8 cellular contexts compared by ENCODE assay signal in the genomic region with DNA sequence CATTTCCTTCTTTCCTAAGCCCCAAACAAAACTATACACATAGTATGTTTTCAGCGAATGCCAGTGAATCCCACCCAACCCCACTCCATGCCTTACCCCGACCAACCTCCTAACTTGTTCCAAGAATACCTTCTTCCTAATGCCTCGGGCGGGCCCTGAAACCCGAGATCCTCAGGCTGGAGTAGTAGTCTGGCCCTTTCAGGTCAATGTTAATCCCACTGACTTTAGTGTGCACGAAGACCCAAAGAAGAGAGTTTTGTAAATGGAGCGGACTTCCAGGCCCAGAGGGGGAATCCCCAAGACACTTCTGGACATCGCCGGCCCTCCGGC. TPM values are rescaled to one million over a fixed set of nuclear protein-coding genes. Genes with fewer than 3 reads are reported as not detected.
DNase-seq lines count a peak whose midpoint lies in the region; ATAC-seq and TF ChIP-seq lines count a peak whose summit lies in the region.
"Had no signal": no experiment of that assay in that cellular context is flagged by ENCODE, and none has a peak within 500 bp of the region (broad histone marks: within the 10 kb centered on the region; RNA-seq: fewer than 3 reads in every experiment).

No MANE protein-coding gene starts in this region.

- H3K4me1 ChIP-seq in left lung (peaks cover 29 to 57% of the 10 kb centered on the region in 2 donors), thyroid gland (peaks cover 29 to 37% of the 10 kb centered on the region in 2 donors)

- H3K36me3 ChIP-seq in left lung = peaks cover 0 to 68% of the 10 kb centered on the region in 2 donors
- peaks cover 54 to 58% of the 10 kb centered on the region in 2 donors for H3K36me3 ChIP-seq in thyroid gland

- H3K9me3 Mint-ChIP-seq in T-helper 2 cell treated with Interferon-gamma antibody and Interleukin-4, amounts not matched to agents 5 μg/mL and 100 μg/mL, for 36 hours = no peaks in the 10 kb centered on the region

- no peak for ATAC-seq in left lung

- H3K4me3 ChIP-seq in HFF-Myc (replicated peaks; ENCODE audit: low read depth, low read length) (peak overlapping the region; percentile 99), astrocyte of the cerebellum (ENCODE audit: low read depth, low read length) (peak overlapping the region; percentile 100), left lung (peak overlapping the region; percentile 73 to 96), thyroid gland (replicated peaks in 1 of 3) (peak overlapping the region; percentile 66 to 95 (median 72))

- 0 to 1% methylated on average over 8 to 10 of the region's 10 CpGs for WGBS in thyroid gland, 2 donors

- peaks cover 21% of the 10 kb centered on the region for H3K4me1 Mint-ChIP-seq in T-helper 2 cell treated with Interferon-gamma antibody and Interleukin-4, amounts not matched to agents 5 μg/mL and 100 μg/mL, for 36 hours (ENCODE audit: low read depth)

- H3K27ac ChIP-seq in left lung (peak overlapping the region; percentile 85 to 90), thyroid gland (peak overlapping the region; percentile 66 to 87 (median 77))

- in situ Hi-C loops in astrocyte of the cerebellum (cut with HindIII; ENCODE audit: low sequenced_read_pairs) = no loop called here

- DNase-seq in HFF-Myc (ENCODE audit: extremely low read depth, low read depth) = no peak
- DNase-seq in astrocyte of the cerebellum (ENCODE audit: low read depth) = no peak
- no peak for DNase-seq in left lung
- no peak for DNase-seq in thyroid gland
- DNase-seq in T-helper 2 cell treated with Interferon-gamma antibody and Interleukin-4, amounts not matched to agents 5 μg/mL and 100 μg/mL, for 36 hours (ENCODE audit: low spot score) = no peak
- no peak for DNase-seq in NCI-H748 (lab: John Stamatoyannopoulos, UW; ENCODE audit: unreplicated experiment)
- no peak for DNase-seq in nucleus accumbens (lab: John Stamatoyannopoulos, UW)

- no peak for TF ChIP-seq POLR2A in thyroid gland (IDR thresholded peaks at IDR 0.05)

- no peak overlapping the region for H3K4me3 Mint-ChIP-seq in T-helper 2 cell treated with Interferon-gamma antibody and Interleukin-4, amounts not matched to agents 5 μg/mL and 100 μg/mL, for 36 hours

- TF ChIP-seq CTCF in HFF-Myc (IDR thresholded peaks at IDR 0.05; ENCODE audit: low read depth, low read length, missing control alignments) = no peak
- TF ChIP-seq CTCF in astrocyte of the cerebellum (IDR thresholded peaks at IDR 0.05; ENCODE audit: low read depth, low read length, missing control alignments) = no peak
- no peak for TF ChIP-seq CTCF in left lung (IDR thresholded peaks at IDR 0.05)
- TF ChIP-seq CTCF in thyroid gland (IDR thresholded peaks at IDR 0.05) = no peak

- intact Hi-C loops in left lung (cut with DNase I) (no loop called here), thyroid gland (cut with DNase I) (no loop called here)

- no peaks in the 10 kb centered on the region for H3K27me3 Mint-ChIP-seq in T-helper 2 cell treated with Interferon-gamma antibody and Interleukin-4, amounts not matched to agents 5 μg/mL and 100 μg/mL, for 36 hours (ENCODE audit: low read depth)
- H3K27me3 Mint-ChIP-seq: progenitor cell of endocrine pancreas had no signal

- no peak overlapping the region for H3K27ac Mint-ChIP-seq in T-helper 2 cell treated with Interferon-gamma antibody and Interleukin-4, amounts not matched to agents 5 μg/mL and 100 μg/mL, for 36 hours
- H3K27ac Mint-ChIP-seq: progenitor cell of endocrine pancreas had no signal

- peaks cover 44% of the 10 kb centered on the region for H3K36me3 Mint-ChIP-seq in T-helper 2 cell treated with Interferon-gamma antibody and Interleukin-4, amounts not matched to agents 5 μg/mL and 100 μg/mL, for 36 hours (ENCODE audit: low read depth)

- no peaks in the 10 kb centered on the region for H3K27me3 ChIP-seq in left lung
- H3K27me3 ChIP-seq in thyroid gland = no peaks in the 10 kb centered on the region

- H3K9me3 ChIP-seq in left lung = no peaks in the 10 kb centered on the region
- no peaks in the 10 kb centered on the region for H3K9me3 ChIP-seq in thyroid gland

RNA-seq across cellular contexts. Expression of gene YIPF3, which starts 0.4 kb away (rescaled TPM):
- 100 to 1,000 TPM; 101 to 128 TPM for total RNA-seq in left lung
- total RNA-seq in thyroid gland = 100 to 1,000 TPM; 126 to 145 (median 128) TPM

RNA-seq across cellular contexts. Expression of gene POLR1C, which starts 0.6 kb away (rescaled TPM):
- total RNA-seq in left lung (10 to 100 TPM; 31.9 to 46.3 TPM), thyroid gland (10 to 100 TPM; 27.6 to 41.9 (median 38.2) TPM)

RNA-seq across cellular contexts. Expression of gene LRRC73, which starts 6.2 kb away (rescaled TPM):
- total RNA-seq in left lung (1 to 10 TPM in 1 of 2 donors, under 1 TPM in 1; 0.52 to 1.5 TPM), thyroid gland (1 to 10 TPM in 3 of 4 donors, under 1 TPM in 1; 0.67 to 2.0 (median 1.6) TPM)

RNA-seq across cellular contexts. Expression of gene TJAP1, which starts 39.0 kb away (rescaled TPM):
- total RNA-seq in left lung (10 to 100 TPM; 24.5 to 27.9 TPM), thyroid gland (10 to 100 TPM; 23.2 to 42.4 (median 34.4) TPM)

RNA-seq across cellular contexts. Expression of gene XPO5, which starts 59.5 kb away (rescaled TPM):
- total RNA-seq in left lung (10 to 100 TPM; 24.0 to 36.8 TPM), thyroid gland (10 to 100 TPM; 22.2 to 58.6 (median 32.9) TPM)
